ENCODE assay signal across 8 cellular contexts in the genomic region with DNA sequence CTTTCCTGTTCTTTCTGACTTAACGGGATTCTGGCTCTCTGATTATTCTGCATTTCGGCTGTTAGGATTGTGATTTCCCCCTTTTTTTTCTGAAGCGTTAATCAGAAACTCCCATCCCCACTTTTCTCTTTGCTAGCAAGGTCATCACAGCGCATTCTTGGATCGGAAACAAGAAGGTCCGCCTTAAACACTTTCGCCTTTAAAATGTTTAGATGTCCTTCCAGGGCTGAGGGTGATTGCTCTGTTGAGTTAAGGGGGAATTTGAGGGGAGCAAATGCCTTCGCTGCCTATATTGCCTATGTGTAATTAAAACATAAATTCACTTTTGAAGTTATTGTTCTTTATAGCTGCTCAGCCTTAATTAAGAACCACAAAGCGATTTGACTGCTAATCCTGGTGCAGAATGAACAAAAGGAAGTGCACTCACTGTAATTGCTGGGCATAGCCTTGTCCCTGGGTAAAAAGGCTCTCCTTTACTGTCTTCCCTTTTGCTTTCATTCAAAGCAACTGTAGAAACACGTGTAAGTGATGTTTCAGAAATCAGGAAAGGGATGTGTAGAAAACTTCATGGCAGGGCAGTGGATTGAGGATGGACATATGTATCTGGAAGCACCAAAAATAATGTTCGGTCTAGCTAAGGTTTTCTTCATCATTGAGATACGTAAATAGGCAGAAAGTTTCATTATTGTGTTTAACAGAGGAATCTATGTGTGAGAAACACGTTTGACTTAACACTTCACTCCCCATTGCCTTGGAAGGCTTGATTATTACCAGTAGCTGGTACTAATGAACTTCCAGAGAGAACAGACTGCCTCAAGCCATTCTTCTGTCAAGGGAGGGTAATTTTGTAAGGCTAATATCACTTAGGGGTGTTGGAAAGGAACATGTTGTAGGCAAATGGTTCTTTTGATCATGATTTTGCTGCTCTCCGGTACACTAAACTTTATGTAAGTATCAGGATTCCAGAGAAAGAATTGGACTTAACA. TPM values are rescaled to one million over a fixed set of nuclear protein-coding genes. Genes with fewer than 3 reads are reported as not detected.
A peak's percentile ranks its signal among the peaks of the same experiment; 100 is the strongest.
DNase-seq lines count a peak whose midpoint lies in the region; ATAC-seq, FAIRE-seq and TF ChIP-seq lines count a peak whose summit lies in the region.

No MANE protein-coding gene starts in this region.

- H3K79me1 ChIP-seq in mesendoderm (ENCODE audit: low read length) = peaks cover 4% of the 10 kb centered on the region

- H4K5ac ChIP-seq in mesendoderm (ENCODE audit: low read length) = no peak overlapping the region

- H3K4me2 ChIP-seq in GM12878 (ENCODE audit: control insufficient read depth, insufficient read depth) (peak overlapping the region; percentile 92), mesendoderm (ENCODE audit: low read length) (peak overlapping the region; percentile 86)

- peak overlapping the region; percentile 78 for H2AFZ ChIP-seq in GM12878 (ENCODE audit: control insufficient read depth, low read depth, low read length)

- H4K20me1 ChIP-seq in GM12878 (ENCODE audit: control insufficient read depth, insufficient read depth) = no peaks in the 10 kb centered on the region

- peaks cover 3% of the 10 kb centered on the region for H3K36me3 Mint-ChIP-seq in CD4-positive, CD25-positive, alpha-beta regulatory T cell

- peaks cover 44% of the 10 kb centered on the region for H3K27me3 ChIP-seq in CD4-positive, CD25-positive, alpha-beta regulatory T cell (ENCODE audit: control insufficient read depth, insufficient read depth, low read length)
- H3K27me3 ChIP-seq in GM12878 (replicated peaks in 1 of 2; ENCODE audit: control insufficient read depth in 2 of 2, insufficient read depth in 2 of 2, low read length in 1 of 2) = no peaks in the 10 kb centered on the region
- no peaks in the 10 kb centered on the region for H3K27me3 ChIP-seq in mesendoderm (ENCODE audit: insufficient read depth, low read length, poor library complexity)

- TF ChIP-seq CTCF in GM12878 (IDR thresholded peaks at IDR 0.05 in 2 of 3, conservative IDR thresholded peaks at IDR 0.05 in 1 of 3; ENCODE audit: control insufficient read depth in 2 of 3, extremely low read depth in 1 of 3, insufficient read depth in 1 of 3, low read depth in 3 of 3, low read length in 3 of 3) = no peak

- WGBS in GM12878 (ENCODE audit: insufficient coverage, insufficient replicate concordance, low lambda C conversion rate, missing lambda C conversion rate) = 13% methylated on average over 14 of the region's 14 CpGs
- WGBS in mesendoderm (ENCODE audit: extremely low coverage, insufficient coverage, low lambda C conversion rate) = no CpG with 5 or more reads among the region's 14 CpGs

- H3K9ac ChIP-seq in GM12878 (ENCODE audit: control insufficient read depth, insufficient read depth, low read length) = peak overlapping the region; percentile 80
- H3K9ac ChIP-seq in mesendoderm (ENCODE audit: low read length) = peak overlapping the region; percentile 79

- peak overlapping the region; percentile 72 for H3K56ac ChIP-seq in mesendoderm (ENCODE audit: low read length)

- peak overlapping the region; percentile 16 for H3K4me3 ChIP-seq in CD4-positive, CD25-positive, alpha-beta regulatory T cell (ENCODE audit: low read depth, low read length)
- H3K4me3 ChIP-seq in GM12878 (peak overlapping the region; percentile 74), mesendoderm (ENCODE audit: low read length) (peak overlapping the region; percentile 70)

- H3K18ac ChIP-seq in mesendoderm (ENCODE audit: low read length) = no peak overlapping the region

- no peak overlapping the region for H3K4ac ChIP-seq in mesendoderm (ENCODE audit: low read depth, low read length)

- no peak overlapping the region for H2BK15ac ChIP-seq in mesendoderm (replicated peaks; ENCODE audit: low read depth)

- no peak for DNase-seq in CD4-positive, CD25-positive, alpha-beta regulatory T cell
- DNase-seq in KG1 (lab: John Stamatoyannopoulos, UW) (peak; percentile 55), GM12878 (ENCODE audit: low read depth, low spot score) (no peak), mesendoderm (no peak), LoVo (ENCODE audit: low spot score) (no peak)
- DNase-seq in stimulated activated CD4-positive, alpha-beta T cell treated with anti-CD3 and anti-CD28 coated beads, Interleukin-1b, Interleukin-23, amount 100 ng/mL, for 48 hours = no peak

- H3K79me2 ChIP-seq in GM12878 (ENCODE audit: control insufficient read depth, insufficient read depth, low read length) = peaks cover 40% of the 10 kb centered on the region
- peaks cover 4% of the 10 kb centered on the region for H3K79me2 ChIP-seq in mesendoderm (ENCODE audit: control insufficient read depth, insufficient read depth, low read length)

- peaks cover 0 to 11% (median 4%) of the 10 kb centered on the region in 7 donors for H3K9me3 Mint-ChIP-seq in CD4-positive, CD25-positive, alpha-beta regulatory T cell

- RAD21 ChIA-PET in GM12878 (lab: Charles Lee; ENCODE audit: unreplicated experiment) = interaction anchor here (1.0 to 5.9 kb wide), 10 partner anchors 10 to 208 kb away, joined by 3 to 104 read pairs (median 4); no protein-coding TSS in a partner anchor

- H3K4me1 ChIP-seq in CD4-positive, CD25-positive, alpha-beta regulatory T cell (ENCODE audit: control insufficient read depth, insufficient read depth, low read length, poor library complexity, severe bottlenecking) = peaks cover 17% of the 10 kb centered on the region
- peaks cover 23% of the 10 kb centered on the region for H3K4me1 ChIP-seq in GM12878 (ENCODE audit: control insufficient read depth, insufficient read depth, low read length)
- H3K4me1 ChIP-seq in mesendoderm (ENCODE audit: control insufficient read depth, low read depth, low read length) = peaks cover 4% of the 10 kb centered on the region

- no peaks in the 10 kb centered on the region for H3K36me3 ChIP-seq in CD4-positive, CD25-positive, alpha-beta regulatory T cell (ENCODE audit: control insufficient read depth, insufficient read depth, low read length)
- H3K36me3 ChIP-seq in GM12878 (ENCODE audit: control insufficient read depth in 2 of 2, insufficient read depth in 2 of 2, low read length in 1 of 2) (no peaks in the 10 kb centered on the region), mesendoderm (ENCODE audit: control insufficient read depth, insufficient read depth, low read length) (no peaks in the 10 kb centered on the region)

- ATAC-seq in CD4-positive, CD25-positive, alpha-beta regulatory T cell (ENCODE audit: low read depth in 2 of 2) = no peak
- ATAC-seq in GM12878 (0 out of 3 replicates have a peak, but pooled peaks have one; percentile 3), GM19023 (IDR thresholded peaks at IDR 0.05; ENCODE audit: unreplicated experiment) (no peak), HG03159 (IDR thresholded peaks at IDR 0.05; ENCODE audit: unreplicated experiment) (no peak)

- H3K27me3 Mint-ChIP-seq in CD4-positive, CD25-positive, alpha-beta regulatory T cell = peaks cover 69% of the 10 kb centered on the region

- H2BK120ac ChIP-seq in mesendoderm (ENCODE audit: low read depth, low read length) = no peak overlapping the region

- no peak overlapping the region for H4K8ac ChIP-seq in mesendoderm (ENCODE audit: low read depth, low read length)

- FAIRE-seq in GM12878 (lab: Jason Lieb, UNC) = no peak

- TF ChIP-seq RAD21 in GM12878 (IDR thresholded peaks at IDR 0.05; ENCODE audit: insufficient read depth, low read depth, low read length) = no peak

- H3K27ac Mint-ChIP-seq in CD4-positive, CD25-positive, alpha-beta regulatory T cell = no peak overlapping the region

- H3K4me3 Mint-ChIP-seq in CD4-positive, CD25-positive, alpha-beta regulatory T cell = peak overlapping the region; percentile 64 to 86 (median 80)

- in situ Hi-C loops in GM12878 (cut with MboI) = no loop called here

- TF ChIP-seq POLR2A in GM12878 (IDR thresholded peaks at IDR 0.05; ENCODE audit: low read depth, low read length) = no peak

- POLR2A ChIA-PET in GM12878 (lab: Charles Lee) = interaction anchor here (0.5 to 1.7 kb wide), 5 partner anchors 47 to 246 kb away, joined by 3 to 9 read pairs (median 5); no protein-coding TSS in a partner anchor

- TSS peak; percentile 60 for BruUV-seq in GM12878 (replicated peaks; lab: Mats Ljungman, UMichigan)

- no peak overlapping the region for H2BK5ac ChIP-seq in mesendoderm (ENCODE audit: low read length)

- CTCF ChIA-PET in GM12878 (lab: Yijun Ruan, JAX) = interaction anchor here (0.6 to 6.0 kb wide), 9 partner anchors 9 to 296 kb away, joined by 3 to 58 read pairs (median 3); no protein-coding TSS in a partner anchor

- H3K9me3 ChIP-seq in CD4-positive, CD25-positive, alpha-beta regulatory T cell (ENCODE audit: control insufficient read depth in 2 of 2, low read length in 2 of 2) = no peaks in the 10 kb centered on the region
- H3K9me3 ChIP-seq in GM12878 (replicated peaks; ENCODE audit: control insufficient read depth, insufficient read depth, low read length) = no peaks in the 10 kb centered on the region

- SMC1A ChIA-PET in GM12878 (lab: Charles Lee; ENCODE audit: uncharacterized antibody, unreplicated experiment) = interaction anchor here (0.6 to 5.9 kb wide), 15 partner anchors 8 to 153 kb away, joined by 3 to 92 read pairs (median 4); no protein-coding TSS in a partner anchor

- H3K27ac ChIP-seq in CD4-positive, CD25-positive, alpha-beta regulatory T cell (ENCODE audit: insufficient read depth, low read length, poor library complexity, severe bottlenecking) = no peak overlapping the region
- H3K27ac ChIP-seq in GM12878 (ENCODE audit: control insufficient read depth, insufficient read depth) = peak overlapping the region; percentile 5
- H3K27ac ChIP-seq in mesendoderm (ENCODE audit: low read depth, low read length) = no peak overlapping the region

- H3K23ac ChIP-seq in mesendoderm (ENCODE audit: low read length) = no peak overlapping the region

- intact Hi-C loops in GM12878 (cut with micrococcal nuclease; ENCODE audit: unreplicated experiment) = loop anchor here (1.0 to 10.0 kb wide), 5 partner anchors 46 to 450 kb away; partner anchors contain the start of gene SMG7

- peaks cover 0 to 17% (median 9%) of the 10 kb centered on the region in 4 donors for H3K4me1 Mint-ChIP-seq in CD4-positive, CD25-positive, alpha-beta regulatory T cell

- H2AK5ac ChIP-seq in mesendoderm (ENCODE audit: low read length) = no peak overlapping the region

- TF ChIP-seq EP300 in GM12878 (IDR thresholded peaks at IDR 0.05; ENCODE audit: borderline replicate concordance in 1 of 2, control insufficient read depth in 1 of 2, low read depth in 2 of 2, low read length in 2 of 2) = no peak

RNA-seq across cellular contexts. Expression of gene LAMC1, which starts 1.4 kb away (rescaled TPM):
- total RNA-seq in CD4-positive, CD25-positive, alpha-beta regulatory T cell = 1.1 TPM
- not detected for polyA plus RNA-seq in CD4-positive, CD25-positive, alpha-beta regulatory T cell
- 162 and 168 TPM in 2 replicates for total RNA-seq in GM12878 (2013; cell fraction: nucleolus; rRNA removed)
- total RNA-seq in GM12878 (2014; rRNA removed) (32.5 and 36.4 TPM in 2 replicates), GM12878 (2014; rRNA removed; fragmentation: Illumina TruSeq; extraction: Trizol) (33.5 and 35.1 TPM in 2 replicates), GM12878 (2021) (45.2 and 51.4 TPM in 2 replicates)
- 13.5 TPM for polyA plus RNA-seq in GM12878 (2011; ENCODE audit: low read depth)
- polyA plus RNA-seq in GM12878 (2011; rRNA removed) (23.1 and 27.6 TPM in 2 replicates), GM12878 (2014; fragmentation: Illumina TruSeq; extraction: Trizol) (33.5 and 37.1 TPM in 2 replicates), GM12878 (2014; fragmentation: Nextera tagmentation; extraction: Ambion mirVana) (1 to 10 TPM; 4.6 to 5.2 TPM), GM12878 (2014; rRNA removed) (23.6 and 24.6 TPM in 2 replicates), GM12878 (2016; fragmentation: Nextera tagmentation; extraction: Ambion mirVana) (10 to 100 TPM in 1 of 2 experiments, 1 to 10 TPM in 1; 6.1 to 13.0 TPM)
- polyA plus RNA-seq in GM12878 (2011; cell fraction: cytosol; rRNA removed) = 11.8 and 17.4 TPM in 2 replicates
- polyA plus RNA-seq in GM12878 (2011; cell fraction: nucleus; rRNA removed) = 38.7 and 39.2 TPM in 2 replicates
- 13.5 and 19.7 TPM in 2 replicates for polyA plus RNA-seq in GM12878 (2012)
- 30.2 and 64.6 TPM in 2 replicates for polyA minus RNA-seq in GM12878 (2011; rRNA and poly(A)+ RNA removed)
- 12.8 and 14.0 TPM in 2 replicates for polyA minus RNA-seq in GM12878 (2011; cell fraction: cytosol; rRNA and poly(A)+ RNA removed)
- 31.3 and 44.6 TPM in 2 replicates for polyA minus RNA-seq in GM12878 (2011; cell fraction: nucleus; rRNA and poly(A)+ RNA removed)
- polyA plus RNA-seq in mesendoderm (2013, experiment 1 of 2) = 54.6 TPM
- polyA plus RNA-seq in mesendoderm (2013, experiment 2 of 2) = 50.2 TPM

Comparison
In these comparisons a context has a peak if more than half of its experiments do, and no peak if none do; other contexts are left out.
1. H3K4me3 ChIP-seq: peak in every context shown above with its lines; median percentile 74 in GM12878; 70 in mesendoderm; 16 in CD4-positive, CD25-positive, alpha-beta regulatory T cell.
2. RNA of gene LAMC1, which starts 1.4 kb away (total RNA-seq): 32.5 to 168 TPM in GM12878; 1.1 TPM in CD4-positive, CD25-positive, alpha-beta regulatory T cell (single experiment); every median in the first group is over 10 times any median in the second.